Comparison of ENCODE assay signal across 25 cellular contexts in the genomic region with DNA sequence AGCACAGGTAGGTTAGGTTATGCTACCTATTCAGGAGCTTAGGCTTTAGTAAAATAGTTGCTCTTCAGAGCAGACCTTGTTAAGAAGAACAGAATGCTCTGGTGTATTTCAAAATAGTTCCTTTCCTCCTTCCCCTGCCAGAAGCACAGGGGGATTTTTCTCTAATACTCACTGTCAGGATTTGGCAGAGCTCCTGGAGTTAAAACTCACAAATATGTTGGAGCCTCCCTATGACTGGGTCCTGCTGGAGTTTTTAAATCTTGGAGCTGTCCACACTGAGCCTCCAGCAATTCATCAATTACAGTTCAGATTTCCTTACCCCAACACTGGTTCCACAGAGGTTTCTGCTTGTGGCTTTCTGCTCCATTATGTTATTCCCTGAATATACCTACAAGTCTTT.
A peak's percentile ranks its signal among the peaks of the same experiment; 100 is the strongest.
DNase-seq lines count a peak whose midpoint lies in the region; ATAC-seq and TF ChIP-seq lines count a peak whose summit lies in the region.
"Had no signal": no experiment of that assay in that cellular context is flagged by ENCODE, and none has a peak within 500 bp of the region (broad histone marks: within the 10 kb centered on the region; RNA-seq: fewer than 3 reads in every experiment).

No MANE protein-coding gene starts in this region.

- H3K79me2 ChIP-seq in hepatocyte, result no peaks in the 10 kb centered on the region

- H3K4me3 ChIP-seq in choroid plexus epithelial cell (ENCODE audit: low read depth, low read length), result no peak overlapping the region
- no peak overlapping the region for H3K4me3 ChIP-seq in hepatocyte
- H3K4me3 ChIP-seq in testis, result no peak overlapping the region
- H3K4me3 ChIP-seq in effector memory CD4-positive, alpha-beta T cell (ENCODE audit: insufficient read depth, low read depth, low read length, poor library complexity, severe bottlenecking), result no peak overlapping the region
- H3K4me3 ChIP-seq in CD8-positive, alpha-beta T cell (ENCODE audit: low read depth, low read length), result no peak overlapping the region
- H3K4me3 ChIP-seq: A549 had no signal

- CTCF ChIA-PET in CD8-positive, alpha-beta T cell (lab: Charles Lee), result no interaction called here

- peak; percentile 41 to 79 for ATAC-seq in left cardiac atrium
- ATAC-seq in Right ventricle myocardium superior (ENCODE audit: poor library complexity), result no peak
- no peak for ATAC-seq in CD8-positive, alpha-beta T cell
- ATAC-seq: A549, HCT116 had no signal

- no peak for TF ChIP-seq CTCF in choroid plexus epithelial cell (conservative IDR thresholded peaks at IDR 0.05; ENCODE audit: low read depth, low read length)
- no peak for TF ChIP-seq CTCF in hepatocyte (IDR thresholded peaks at IDR 0.05; ENCODE audit: poor library complexity)
- no peak for TF ChIP-seq CTCF in testis (IDR thresholded peaks at IDR 0.05)
- TF ChIP-seq CTCF in CD8-positive, alpha-beta T cell (IDR thresholded peaks at IDR 0.05), result no peak

- H3K36me3 ChIP-seq in hepatocyte (replicated peaks; ENCODE audit: insufficient read depth, low read depth) (no peaks in the 10 kb centered on the region), testis (ENCODE audit: low read depth, missing control alignments) (no peaks in the 10 kb centered on the region)
- H3K36me3 ChIP-seq in effector memory CD4-positive, alpha-beta T cell (ENCODE audit: control insufficient read depth, insufficient read depth, low read length), result no peaks in the 10 kb centered on the region
- H3K36me3 ChIP-seq in CD8-positive, alpha-beta T cell (ENCODE audit: insufficient read depth, low read length), result no peaks in the 10 kb centered on the region

- no peak overlapping the region for H3K4me3 Mint-ChIP-seq in CD8-positive, alpha-beta T cell
- H3K4me3 Mint-ChIP-seq: B cell, CD14-positive monocyte, IgD-negative memory B cell had no signal

- intact Hi-C loops in left cardiac atrium (cut with DNase I), result no loop called here
- intact Hi-C loops in Right ventricle myocardium superior (cut with DNase I), result no loop called here
- intact Hi-C loops in testis (cut with DNase I; ENCODE audit: low total_unique reads), result no loop called here
- intact Hi-C loops in CD8-positive, alpha-beta T cell (cut with DNase I, micrococcal nuclease), result no loop called here

- H3K27ac ChIP-seq in hepatocyte (no peak overlapping the region), testis (no peak overlapping the region)
- no peak overlapping the region for H3K27ac ChIP-seq in effector memory CD4-positive, alpha-beta T cell (ENCODE audit: insufficient read depth, low read length, poor library complexity, severe bottlenecking)
- no peak overlapping the region for H3K27ac ChIP-seq in CD8-positive, alpha-beta T cell (ENCODE audit: low read depth, low read length)
- H3K27ac ChIP-seq: A549, RWPE1 had no signal

- no peak overlapping the region for H2AFZ ChIP-seq in hepatocyte

- H3K27me3 ChIP-seq in hepatocyte (no peaks in the 10 kb centered on the region), testis (no peaks in the 10 kb centered on the region)
- no peaks in the 10 kb centered on the region for H3K27me3 ChIP-seq in effector memory CD4-positive, alpha-beta T cell (replicated peaks; ENCODE audit: control insufficient read depth, insufficient read depth, low read length, poor library complexity, severe bottlenecking)
- H3K27me3 ChIP-seq in CD8-positive, alpha-beta T cell (ENCODE audit: insufficient read depth, low read length), result no peaks in the 10 kb centered on the region

- H3K9me3 Mint-ChIP-seq in CD8-positive, alpha-beta T cell, result peaks cover 7% of the 10 kb centered on the region

- POLR2A ChIA-PET in CD8-positive, alpha-beta T cell (lab: Charles Lee), result no interaction called here

- H3K4me1 ChIP-seq in hepatocyte (ENCODE audit: insufficient read depth) (no peaks in the 10 kb centered on the region), testis (no peaks in the 10 kb centered on the region)
- H3K4me1 ChIP-seq in effector memory CD4-positive, alpha-beta T cell (ENCODE audit: control insufficient read depth, insufficient read depth, low read length, poor library complexity, severe bottlenecking), result no peaks in the 10 kb centered on the region
- no peaks in the 10 kb centered on the region for H3K4me1 ChIP-seq in CD8-positive, alpha-beta T cell (ENCODE audit: insufficient read depth, low read length)
- H3K4me1 ChIP-seq: A549 had no signal

- no peaks in the 10 kb centered on the region for H3K9me3 ChIP-seq in hepatocyte (ENCODE audit: low read depth)
- no peaks in the 10 kb centered on the region for H3K9me3 ChIP-seq in testis
- H3K9me3 ChIP-seq in effector memory CD4-positive, alpha-beta T cell (ENCODE audit: control insufficient read depth, low read length), result no peaks in the 10 kb centered on the region
- no peaks in the 10 kb centered on the region for H3K9me3 ChIP-seq in CD8-positive, alpha-beta T cell (ENCODE audit: low read length)
- H3K9me3 ChIP-seq: A549 had no signal

- DNase-seq in left cardiac atrium, result no peak
- DNase-seq in Right ventricle myocardium superior, result no peak
- peak; percentile 1 for DNase-seq in choroid plexus epithelial cell (ENCODE audit: low read depth)
- peak; percentile 42 for DNase-seq in hepatocyte (ENCODE audit: low spot score)
- peak; percentile 18 for DNase-seq in testis
- DNase-seq in effector memory CD4-positive, alpha-beta T cell, result no peak
- no peak for DNase-seq in NAMALWA (ENCODE audit: low spot score)
- no peak for DNase-seq in CD8-positive, alpha-beta T cell
- DNase-seq: DMS53; GF-D8; MM.1S; NCI-H1092; NCI-H1436; NCI-H1930; NCI-H2227 treated with DMSO at 0.1 percent for 48 hours; NCI-H510A treated with DMSO at 0.1 percent for 48 hours; NCI-H774; NK-92 treated with Interleukin-12 subunit alpha and Interleukin-12 subunit beta, amount 100 ng/mL, for 24 hours; SIG-M5 had no signal

- H4K20me1 ChIP-seq in hepatocyte (ENCODE audit: insufficient read depth, poor library complexity, severe bottlenecking), result no peaks in the 10 kb centered on the region

- H3K9me2 ChIP-seq in hepatocyte (replicated peaks; ENCODE audit: insufficient read depth), result no peaks in the 10 kb centered on the region

- no peak for TF ChIP-seq POLR2A in testis (IDR thresholded peaks at IDR 0.05)

- H3K4me2 ChIP-seq in hepatocyte, result no peak overlapping the region
- H3K4me2 ChIP-seq: A549 had no signal

- no peaks in the 10 kb centered on the region for H3K36me3 Mint-ChIP-seq in CD8-positive, alpha-beta T cell
- H3K36me3 Mint-ChIP-seq: CD14-positive monocyte, IgD-negative memory B cell had no signal

- H3K27me3 Mint-ChIP-seq in CD8-positive, alpha-beta T cell (ENCODE audit: low read depth), result no peaks in the 10 kb centered on the region
- H3K27me3 Mint-ChIP-seq: B cell, IgD-negative memory B cell had no signal

- H3K4me1 Mint-ChIP-seq in CD8-positive, alpha-beta T cell (ENCODE audit: low read depth), result no peaks in the 10 kb centered on the region
- H3K4me1 Mint-ChIP-seq: B cell, CD14-positive monocyte, IgD-negative memory B cell had no signal

- H3K27ac Mint-ChIP-seq in CD8-positive, alpha-beta T cell, result no peak overlapping the region
- H3K27ac Mint-ChIP-seq: B cell, CD14-positive monocyte, IgD-negative memory B cell had no signal

Comparison
In these comparisons a context has a peak if more than half of its experiments do, and no peak if none do; other contexts are left out.
1. ATAC-seq: peak in left cardiac atrium (2 of 2); none in Right ventricle myocardium superior (single experiment) and CD8-positive, alpha-beta T cell (single experiment).
2. DNase-seq: peak in choroid plexus epithelial cell (single experiment), hepatocyte (single experiment) and testis (single experiment); none in left cardiac atrium (single experiment), Right ventricle myocardium superior (single experiment), effector memory CD4-positive, alpha-beta T cell (0 of 3), NAMALWA (single experiment) and CD8-positive, alpha-beta T cell (0 of 7).